Comparison of ENCODE assay signal across 29 cellular contexts in the genomic region with DNA sequence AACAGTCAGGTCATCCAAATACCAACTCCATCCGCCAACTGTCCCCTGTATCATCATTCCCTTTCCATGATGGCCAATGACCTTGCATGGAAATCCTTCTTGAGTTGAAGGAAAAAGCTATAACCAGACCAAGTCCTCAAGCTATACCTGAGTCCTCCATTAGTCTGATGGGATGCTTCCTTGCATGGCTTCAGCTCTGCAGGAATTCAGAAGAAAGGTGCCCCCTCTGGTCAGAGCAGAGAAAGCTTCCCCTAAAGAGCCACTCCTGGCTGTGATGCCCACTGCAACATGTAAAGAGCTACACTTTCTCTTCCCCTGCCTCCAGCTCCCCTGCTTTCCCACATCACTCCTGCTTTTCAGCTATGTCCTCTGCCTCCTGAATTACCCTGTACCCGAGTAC. TPM values are rescaled to one million over a fixed set of nuclear protein-coding genes. Genes with fewer than 3 reads are reported as not detected.
DNase-seq lines count a peak whose midpoint lies in the region; TF ChIP-seq lines count a peak whose summit lies in the region.
"Had no signal": no experiment of that assay in that cellular context is flagged by ENCODE, and none has a peak within 500 bp of the region (broad histone marks: within the 10 kb centered on the region; RNA-seq: fewer than 3 reads in every experiment).

No MANE protein-coding gene starts in this region.

- H3K27ac Mint-ChIP-seq in H9 = 0 out of 7 replicates have a peak overlapping the region, but pooled peaks of 1 of the 3 experiments have one; percentile 2
- H3K27ac Mint-ChIP-seq: activated naive CD8-positive, alpha-beta T cell treated with anti-CD3 and anti-CD28 coated beads for 36 hours; B cell; CD8-positive, alpha-beta memory T cell; dendritic cell treated with granulocyte-macrophage colony-stimulating factor and Interleukin-4, amounts not matched to agents 40 ng/mL and 50 ng/mL, for 4 days had no signal

- H3K23me2 ChIP-seq in H9 (ENCODE audit: insufficient read length, low read depth, low read length, poor library complexity, severe bottlenecking) = no peaks in the 10 kb centered on the region

- no peak overlapping the region for H3K9ac ChIP-seq in H9 (ENCODE audit: extremely low read depth, insufficient read length, low read length)

- TF ChIP-seq POLR2A in adrenal gland (IDR thresholded peaks at IDR 0.05) = no peak

- peaks cover 0 to 3% of the 10 kb centered on the region in 2 experiments; a peak in 3 of 5 replicates for H3K9me3 Mint-ChIP-seq in H9
- H3K9me3 Mint-ChIP-seq: dendritic cell treated with granulocyte-macrophage colony-stimulating factor and Interleukin-4, amounts not matched to agents 40 ng/mL and 50 ng/mL, for 4 days; natural killer cell; T-helper 1 cell treated with Interleukin-12 subunit alpha and Interleukin-12 subunit beta and Interleukin-4 antibody, amounts not matched to agents 30 μg/mL and 1 μg/mL, for 36 hours had no signal

- H2AFZ ChIP-seq in H9 (ENCODE audit: low read length) = no peak overlapping the region

- no peak overlapping the region for H2AK5ac ChIP-seq in H9 (ENCODE audit: insufficient read length, low read length)

- H3K79me2 ChIP-seq in H9 (ENCODE audit: insufficient read depth, low read length) = no peaks in the 10 kb centered on the region

- no peak overlapping the region for H3K4me3 ChIP-seq in adrenal gland
- H3K4me3 ChIP-seq: gastrocnemius medialis, SJSA1, thoracic aorta had no signal

- TF ChIP-seq CTCF in H9 (conservative IDR thresholded peaks at IDR 0.05) (peak; percentile 65), VCaP (conservative IDR thresholded peaks at IDR 0.05) (no peak), adrenal gland (IDR thresholded peaks at IDR 0.05) (no peak)

- no peak overlapping the region for H3K56ac ChIP-seq in H9 (ENCODE audit: insufficient read length, low read depth, low read length)

- no peaks in the 10 kb centered on the region for H3K36me3 ChIP-seq in adrenal gland (replicated peaks in 1 of 2)
- H3K36me3 ChIP-seq: gastrocnemius medialis, SJSA1, thoracic aorta had no signal

- no peak overlapping the region for H4K5ac ChIP-seq in H9 (ENCODE audit: insufficient read length, low read depth, low read length)

- H3K14ac ChIP-seq in H9 (ENCODE audit: insufficient read depth, low read length) = no peak overlapping the region

- H3K18ac ChIP-seq in H9 (ENCODE audit: insufficient read length, low read depth, low read length) = no peak overlapping the region

- H3K4me1 ChIP-seq in H9 (ENCODE audit: insufficient read depth, low read length) = peaks cover 18% of the 10 kb centered on the region; the same call in 1 of the 2 replicates
- no peaks in the 10 kb centered on the region for H3K4me1 ChIP-seq in adrenal gland (replicated peaks in 1 of 2)
- H3K4me1 ChIP-seq: gastrocnemius medialis, SJSA1 had no signal

- H3K4ac ChIP-seq in H9 (ENCODE audit: low read depth, low read length) = no peak overlapping the region

- no peak overlapping the region for H4K91ac ChIP-seq in H9 (ENCODE audit: insufficient read length, low read depth, low read length)

- H3K27ac ChIP-seq in H9 (ENCODE audit: insufficient read length, low read depth, low read length) (no peak overlapping the region), VCaP (peak overlapping the region; percentile 98; the same call in 1 of the 2 replicates), adrenal gland (no peak overlapping the region)
- H3K27ac ChIP-seq: gastrocnemius medialis, SJSA1, thoracic aorta had no signal

- no peak overlapping the region for H2BK12ac ChIP-seq in H9 (ENCODE audit: insufficient read length, low read depth, low read length)

- H2BK5ac ChIP-seq in H9 (ENCODE audit: insufficient read length, low read length) = no peak overlapping the region

- H3T11ph ChIP-seq in H9 (ENCODE audit: low read length) = no peak overlapping the region

- no peak overlapping the region for H2BK20ac ChIP-seq in H9 (ENCODE audit: low read depth, low read length, poor library complexity, severe bottlenecking)

- peaks cover 35% of the 10 kb centered on the region for H3K27me3 Mint-ChIP-seq in H9 (ENCODE audit: low read depth)

- H4K20me1 ChIP-seq in H9 (ENCODE audit: control insufficient read depth, insufficient read depth, insufficient read length) = no peaks in the 10 kb centered on the region

- DNase-seq in NCI-H526 (lab: John Stamatoyannopoulos, UW) = peak; percentile 13 to 46
- no peak for DNase-seq in NCI-H526 treated with DMSO at 0.1 percent for 48 hours (lab: John Stamatoyannopoulos, UW)
- peak; percentile 71 for DNase-seq in H9
- DNase-seq in islet precursor cell = peak; percentile 46
- DNase-seq in OCI-M2 (lab: John Stamatoyannopoulos, UW; ENCODE audit: unreplicated experiment) = no peak
- no peak for DNase-seq in adrenal gland
- DNase-seq in medulla oblongata (ENCODE audit: extremely low spot score) = no peak
- DNase-seq: activated CD4-positive, alpha-beta T cell treated with anti-CD3 and anti-CD28 coated beads for 4 hours; activated effector memory CD4-positive, alpha-beta T cell treated with anti-CD3 and anti-CD28 coated beads, Interleukin-2, amount 50 U/mL, for 16 hours; activated naive CD8-positive, alpha-beta T cell treated with anti-CD3 and anti-CD28 coated beads for 36 hours; activated T-cell treated with anti-CD3 and anti-CD28 coated beads, Interleukin-2, amount 50 U/mL, for 1 hour; caudate nucleus; CD8-positive, alpha-beta memory T cell; DMS153; gastrocnemius medialis; HCEC 1CT; hippocampal formation; KG1; MM.1S; natural killer cell; NCI-H1436 treated with DMSO at 0.1 percent for 48 hours; NCI-H2107; stimulated activated naive CD8-positive, alpha-beta T cell treated with anti-CD3 and anti-CD28 coated beads, Interleukin-15, Interleukin-2, amounts not matched to agents 100 U/mL and 50 U/mL, for 24 hours had no signal

- H3K79me1 ChIP-seq in H9 (ENCODE audit: insufficient read depth, low read depth, low read length, poor library complexity, severe bottlenecking) = no peaks in the 10 kb centered on the region

- H3K27me3 ChIP-seq in H9 (ENCODE audit: insufficient read depth, low read length) (no peaks in the 10 kb centered on the region; the same call in 1 of the 2 replicates), adrenal gland (no peaks in the 10 kb centered on the region)
- H3K27me3 ChIP-seq: gastrocnemius medialis had no signal

- no peak overlapping the region for H2BK120ac ChIP-seq in H9 (ENCODE audit: low read depth, low read length, poor library complexity, severe bottlenecking)

- no peaks in the 10 kb centered on the region for H3K9me3 ChIP-seq in H9 (ENCODE audit: control insufficient read depth, low read depth, low read length)
- no peaks in the 10 kb centered on the region for H3K9me3 ChIP-seq in adrenal gland (replicated peaks in 1 of 3)
- H3K9me3 ChIP-seq: gastrocnemius medialis, thoracic aorta had no signal

- H3K4me1 Mint-ChIP-seq in H9 = peaks cover 56 to 63% of the 10 kb centered on the region in 2 experiments
- H3K4me1 Mint-ChIP-seq: activated naive CD8-positive, alpha-beta T cell treated with anti-CD3 and anti-CD28 coated beads for 36 hours; B cell had no signal

- H3K36me3 Mint-ChIP-seq in H9 (ENCODE audit: insufficient read depth in 1 of 3, low read depth in 3 of 3) = no peaks in the 10 kb centered on the region
- H3K36me3 Mint-ChIP-seq: natural killer cell had no signal

- intact Hi-C loops in adrenal gland (cut with DNase I) = no loop called here

- WGBS in H9 (ENCODE audit: extremely low coverage, insufficient read length, low lambda C conversion rate) = no CpG with 5 or more reads among the region's 2 CpGs
- 58 to 79% (median 64%) methylated on average over 2 of the region's 2 CpGs for WGBS in adrenal gland, 4 donors

- H2BK15ac ChIP-seq in H9 (ENCODE audit: low read depth, low read length) = no peak overlapping the region

- H3K23ac ChIP-seq in H9 (ENCODE audit: insufficient read length, low read depth, low read length) = no peak overlapping the region

- H4K8ac ChIP-seq in H9 (replicated peaks; ENCODE audit: insufficient read length, low read depth, low read length) = no peak overlapping the region

- H3K4me2 ChIP-seq in H9 (ENCODE audit: insufficient read depth, insufficient read length, low read length) = no peak overlapping the region

- no peak overlapping the region; a peak in 1 of 5 replicates for H3K4me3 Mint-ChIP-seq in H9
- H3K4me3 Mint-ChIP-seq: activated naive CD8-positive, alpha-beta T cell treated with anti-CD3 and anti-CD28 coated beads for 36 hours; B cell; CD8-positive, alpha-beta memory T cell; dendritic cell treated with granulocyte-macrophage colony-stimulating factor and Interleukin-4, amounts not matched to agents 40 ng/mL and 50 ng/mL, for 4 days; natural killer cell; T-helper 1 cell treated with Interleukin-12 subunit alpha and Interleukin-12 subunit beta and Interleukin-4 antibody, amounts not matched to agents 30 μg/mL and 1 μg/mL, for 36 hours had no signal

RNA-seq across cellular contexts. Expression of a gene that starts 43.1 kb away (rescaled TPM):
- total RNA-seq in H9 (2021) (221 and 237 TPM in 2 replicates), adrenal gland (100 to 1,000 TPM in 1 of 8 donors, 10 to 100 TPM in 7; 29.8 to 110 (median 55.1) TPM)
- polyA plus RNA-seq in adrenal gland = 10 to 100 TPM; 18.9 to 83.4 (median 26.5) TPM

Comparison
In these comparisons a context has a peak if more than half of its experiments do, and no peak if none do; other contexts are left out.
1. DNase-seq: peak in NCI-H526 (2 of 2), H9 (single experiment) and islet precursor cell (single experiment); none in NCI-H526 treated with DMSO at 0.1 percent for 48 hours (single experiment), OCI-M2 (single experiment), adrenal gland (0 of 7) and medulla oblongata (single experiment).